ENCODE assay signal across 14 cellular contexts in the genomic region with DNA sequence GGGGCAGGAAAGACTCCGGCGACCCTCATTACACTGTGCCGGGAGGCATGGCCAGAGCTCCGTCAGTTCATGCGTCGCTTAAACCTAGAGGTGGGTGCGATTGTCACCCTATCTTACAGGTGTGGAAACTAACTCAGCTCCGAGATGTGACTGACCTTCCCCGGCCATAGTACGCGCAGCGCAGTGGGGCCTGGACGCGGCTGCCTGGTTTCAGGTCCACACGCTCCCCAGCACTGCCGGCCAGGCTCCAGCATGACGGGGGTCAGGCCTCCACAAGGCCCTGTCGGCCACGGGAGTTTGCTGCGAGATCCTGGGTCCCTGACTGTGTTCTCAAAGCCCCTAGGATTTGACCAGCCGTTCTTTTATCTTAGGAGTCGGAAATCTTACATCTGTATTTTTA. TPM values are rescaled to one million over a fixed set of nuclear protein-coding genes. Genes with fewer than 3 reads are reported as not detected.
DNase-seq lines count a peak whose midpoint lies in the region; ATAC-seq, FAIRE-seq and TF ChIP-seq lines count a peak whose summit lies in the region.
"Had no signal": no experiment of that assay in that cellular context is flagged by ENCODE, and none has a peak within 500 bp of the region (broad histone marks: within the 10 kb centered on the region; RNA-seq: fewer than 3 reads in every experiment).

No MANE protein-coding gene starts in this region.

- WGBS in HepG2 (ENCODE audit: low lambda C conversion rate), result 47% methylated on average over 10 of the region's 22 CpGs
- 30% methylated on average over 3 of the region's 22 CpGs for WGBS in right lobe of liver (ENCODE audit: insufficient coverage, low coverage, low lambda C conversion rate, missing lambda C conversion rate)
- WGBS in psoas muscle, 3 donors, result 80 to 84% (median 82%) methylated on average over 22 of the region's 22 CpGs

- H3K36me3 ChIP-seq in HepG2 (replicated peaks in 1 of 2; ENCODE audit: control insufficient read depth in 1 of 2, insufficient read depth in 2 of 2, low read length in 2 of 2), result no peaks in the 10 kb centered on the region
- H3K36me3 ChIP-seq in right lobe of liver, result no peaks in the 10 kb centered on the region
- no peaks in the 10 kb centered on the region for H3K36me3 ChIP-seq in SU-DHL-6 (ENCODE audit: low read length)
- H3K36me3 ChIP-seq in psoas muscle (ENCODE audit: insufficient read depth in 1 of 2, low read depth in 1 of 2), result no peaks in the 10 kb centered on the region
- H3K36me3 ChIP-seq: brain microvascular endothelial cell, vagina had no signal

- CTCF ChIA-PET in HepG2 (lab: Yijun Ruan, JAX; ENCODE audit: low intra/inter-chr PET ratio, low total read pairs), result interaction anchor here (0.8 to 2.7 kb wide), 6 partner anchors 48 to 220 kb away, joined by 3 to 53 read pairs (median 10); no protein-coding TSS in a partner anchor

- TF ChIP-seq POLR2A in HepG2 (IDR thresholded peaks at IDR 0.05; ENCODE audit: insufficient read depth in 1 of 2, low read depth in 2 of 2, low read length in 2 of 2) (no peak), right lobe of liver (IDR thresholded peaks at IDR 0.05) (no peak)

- H3K9me3 ChIP-seq in HepG2 (ENCODE audit: low read length) (no peaks in the 10 kb centered on the region), right lobe of liver (no peaks in the 10 kb centered on the region), SU-DHL-6 (ENCODE audit: insufficient read depth, low read length) (no peaks in the 10 kb centered on the region), psoas muscle (no peaks in the 10 kb centered on the region)
- H3K9me3 ChIP-seq: vagina had no signal

- BruUV-seq in HepG2 (replicated peaks; lab: Mats Ljungman, UMichigan), result no TSS peak

- H3K4me1 ChIP-seq in HepG2 (ENCODE audit: insufficient read depth, low read length) (peaks cover 11% of the 10 kb centered on the region; the same call in 1 of the 2 replicates), right lobe of liver (peaks cover 0 to 12% (median 5%) of the 10 kb centered on the region in 4 donors), psoas muscle (peaks cover 11% of the 10 kb centered on the region)

- H3K4me2 ChIP-seq in HepG2 (ENCODE audit: low read depth, low read length), result peak overlapping the region; percentile 73
- no peak overlapping the region for H3K4me2 ChIP-seq in SU-DHL-6 (ENCODE audit: low read depth, low read length, poor library complexity, severe bottlenecking)

- intact Hi-C loops in HepG2 (cut with micrococcal nuclease; ENCODE audit: unreplicated experiment) (loop anchor here (1.0 to 5.0 kb wide), 3 partner anchors 48 to 220 kb away; no protein-coding TSS in a partner anchor), right lobe of liver (cut with DNase I) (loop anchor here (10.0 kb wide), 1 partner anchor 222 kb away; no protein-coding TSS in a partner anchor), psoas muscle (cut with DNase I) (loop anchor here (2.0 to 5.0 kb wide), 5 partner anchors 48 to 319 kb away; partner anchors contain the start of gene C16orf95 (in 1 of the 2))

- H3K4me1 Mint-ChIP-seq in memory B cell, result peaks cover 14% of the 10 kb centered on the region
- H3K4me1 Mint-ChIP-seq: nephron had no signal

- H3K4me3 ChIP-seq in HepG2 (replicated peaks in 1 of 3; ENCODE audit: insufficient read depth in 1 of 3, low read depth in 2 of 3, low read length in 3 of 3), result peak overlapping the region in 1 of 3 experiments; percentile 62; a peak in 1 of 6 replicates
- no peak overlapping the region for H3K4me3 ChIP-seq in right lobe of liver
- no peak overlapping the region for H3K4me3 ChIP-seq in SU-DHL-6 (ENCODE audit: insufficient read depth, low read length, poor library complexity, severe bottlenecking)
- H3K4me3 ChIP-seq in psoas muscle, result no peak overlapping the region

- peaks cover 31 to 93% of the 10 kb centered on the region in 2 experiments; a peak in 4 of 5 replicates for H3K27me3 ChIP-seq in HepG2 (ENCODE audit: control insufficient read depth in 1 of 2, insufficient read depth in 2 of 2, low read length in 2 of 2)
- H3K27me3 ChIP-seq in right lobe of liver, result no peaks in the 10 kb centered on the region
- H3K27me3 ChIP-seq in SU-DHL-6 (ENCODE audit: low read length), result no peaks in the 10 kb centered on the region
- peaks cover 0 to 50% (median 6%) of the 10 kb centered on the region in 3 donors for H3K27me3 ChIP-seq in psoas muscle (ENCODE audit: insufficient read depth in 3 of 3, low read length in 2 of 3)
- H3K27me3 ChIP-seq: vagina had no signal

- no peaks in the 10 kb centered on the region for H3K9me2 ChIP-seq in SU-DHL-6 (replicated peaks; ENCODE audit: insufficient read depth, low read length)

- no peak for TF ChIP-seq EP300 in HepG2 (IDR thresholded peaks at IDR 0.05; ENCODE audit: low read depth in 2 of 2, low read length in 2 of 2)
- no peak for TF ChIP-seq EP300 in HepG2 (CRISPR knock-in tag; IDR thresholded peaks at IDR 0.05; ENCODE audit: borderline replicate concordance)

- H3K27ac Mint-ChIP-seq in memory B cell, result no peak overlapping the region
- H3K27ac Mint-ChIP-seq: activated CD4-positive, alpha-beta T cell treated with anti-CD3 and anti-CD28 coated beads, Interleukin-2, amount 10 ng/mL, durations not matched to agents 7 days and 5 days; activated naive CD4-positive, alpha-beta T cell treated with anti-CD3 and anti-CD28 coated beads, Interleukin-2, amount 50 U/mL, for 72 hours; nephron had no signal

- H3K27ac ChIP-seq in HepG2 (ENCODE audit: extremely low read length, insufficient read depth, low read length), result no peak overlapping the region
- H3K27ac ChIP-seq in right lobe of liver, result no peak overlapping the region
- peak overlapping the region; percentile 77; the same call in 1 of the 2 replicates for H3K27ac ChIP-seq in SU-DHL-6 (ENCODE audit: low read depth, low read length)
- no peak overlapping the region for H3K27ac ChIP-seq in psoas muscle
- H3K27ac ChIP-seq: brain microvascular endothelial cell, vagina had no signal

- no peak for FAIRE-seq in HepG2 (lab: Jason Lieb, UNC)
- FAIRE-seq: TTC549 had no signal

- in situ Hi-C loops in HepG2 (cut with HindIII; ENCODE audit: extremely low pct_ligation_motif_present, low pct_unique_long_range_greater_than_20kb), result loop anchor here (5.0 kb wide), 1 partner anchor 49 kb away; no protein-coding TSS in a partner anchor

- peak overlapping the region; percentile 39 for H3K4me3 Mint-ChIP-seq in memory B cell
- H3K4me3 Mint-ChIP-seq: nephron had no signal

- no peak overlapping the region for H2AFZ ChIP-seq in HepG2 (ENCODE audit: low read length)
- no peak overlapping the region for H2AFZ ChIP-seq in SU-DHL-6 (ENCODE audit: low read depth, low read length, severe bottlenecking)

- H4K20me1 ChIP-seq in HepG2 (ENCODE audit: insufficient read depth, low read length), result no peaks in the 10 kb centered on the region; the same call in 1 of the 2 replicates
- H4K20me1 ChIP-seq in SU-DHL-6 (ENCODE audit: low read depth, low read length), result no peaks in the 10 kb centered on the region

- H3F3A ChIP-seq in SU-DHL-6 (ENCODE audit: insufficient read depth), result no peaks in the 10 kb centered on the region

- H3K79me2 ChIP-seq in HepG2 (ENCODE audit: insufficient read depth, low read length) (no peaks in the 10 kb centered on the region), SU-DHL-6 (ENCODE audit: insufficient read depth, low read length) (no peaks in the 10 kb centered on the region)

- H3K9ac ChIP-seq in HepG2 (ENCODE audit: insufficient read depth, low read depth, low read length) (no peak overlapping the region), SU-DHL-6 (ENCODE audit: low read length) (no peak overlapping the region)

- no peak for TF ChIP-seq RAD21 in HepG2 (CRISPR knock-in tag; IDR thresholded peaks at IDR 0.05)

- peaks cover 1% of the 10 kb centered on the region for H3K9me3 Mint-ChIP-seq in memory B cell
- H3K9me3 Mint-ChIP-seq: activated CD4-positive, alpha-beta T cell treated with anti-CD3 and anti-CD28 coated beads, Interleukin-2, amount 10 ng/mL, durations not matched to agents 7 days and 5 days; activated naive CD4-positive, alpha-beta T cell treated with anti-CD3 and anti-CD28 coated beads, Interleukin-2, amount 50 U/mL, for 72 hours had no signal

- DNase-seq in HepG2 (ENCODE audit: low spot score) (no peak), right lobe of liver (no peak), memory B cell (ENCODE audit: low spot score in 2 of 2) (no peak), kidney tubule cell (ENCODE audit: low spot score) (no peak), HCEC 1CT (no peak), psoas muscle (no peak)
- no peak for DNase-seq in stimulated activated CD4-positive, alpha-beta T cell treated with anti-CD3 and anti-CD28 coated beads, Interleukin-4, amount 100 ng/mL, for 4 hours

- POLR2A ChIA-PET in HepG2 (lab: Yijun Ruan, JAX), result no interaction called here

- ATAC-seq in HepG2 (peak; percentile 9), right lobe of liver (no peak), memory B cell (ENCODE audit: low read depth) (no peak), psoas muscle (no peak)

- TF ChIP-seq CTCF in HepG2 (CRISPR knock-in tag; IDR thresholded peaks at IDR 0.05) (no peak), right lobe of liver (IDR thresholded peaks at IDR 0.05) (no peak), SU-DHL-6 (IDR thresholded peaks at IDR 0.05; ENCODE audit: insufficient read depth, low read length, poor library complexity, severe bottlenecking) (no peak), psoas muscle (IDR thresholded peaks at IDR 0.05) (no peak)

- no peaks in the 10 kb centered on the region for H3K36me3 Mint-ChIP-seq in memory B cell
- H3K36me3 Mint-ChIP-seq: activated naive CD4-positive, alpha-beta T cell treated with anti-CD3 and anti-CD28 coated beads, Interleukin-2, amount 50 U/mL, for 72 hours had no signal

- peaks cover 9% of the 10 kb centered on the region for H3K27me3 Mint-ChIP-seq in memory B cell

RNA-seq across cellular contexts. Expression of gene JPH3, which starts 34.4 kb away (rescaled TPM):
- not detected in 2 replicates for total RNA-seq in HepG2 (2016; rRNA removed; fragmentation: Illumina TruSeq; extraction: Trizol)
- total RNA-seq in HepG2 (2016; cell fraction: cytosol; rRNA removed; fragmentation: Illumina TruSeq; extraction: Trizol; ENCODE audit: low read depth), result not detected in 2 replicates
- not detected in 2 replicates for total RNA-seq in HepG2 (2016; cell fraction: insoluble cytoplasmic fraction; rRNA removed; fragmentation: Illumina TruSeq; extraction: Trizol)
- not detected in 2 replicates for total RNA-seq in HepG2 (2016; cell fraction: membrane; rRNA removed; fragmentation: Illumina TruSeq; extraction: Trizol)
- total RNA-seq in HepG2 (2016; cell fraction: nucleus; rRNA removed; fragmentation: Illumina TruSeq; extraction: Trizol), result not detected in 2 replicates
- polyA plus RNA-seq in HepG2 (2011; rRNA removed), result not detected in 2 replicates
- not detected in 2 replicates for polyA plus RNA-seq in HepG2 (2011; cell fraction: cytosol; rRNA removed)
- not detected in 2 replicates for polyA plus RNA-seq in HepG2 (2011; cell fraction: nucleus; rRNA removed)
- polyA plus RNA-seq in HepG2 (2012), result 0.07 and 0.08 TPM in 2 replicates
- not detected in 2 replicates for polyA plus RNA-seq in HepG2 (2016; cell fraction: cytosol; fragmentation: Illumina TruSeq; extraction: Trizol; ENCODE audit: low read depth)
- not detected in 2 replicates for polyA plus RNA-seq in HepG2 (2016; cell fraction: insoluble cytoplasmic fraction; fragmentation: Illumina TruSeq; extraction: Trizol; ENCODE audit: low read depth)
- polyA plus RNA-seq in HepG2 (2016; cell fraction: membrane; fragmentation: Illumina TruSeq; extraction: Trizol; ENCODE audit: low read depth), result not detected in 2 replicates
- polyA plus RNA-seq in HepG2 (2016; cell fraction: nucleus; fragmentation: Illumina TruSeq; extraction: Trizol; ENCODE audit: insufficient read depth, low read depth), result not detected in 2 replicates
- 0.07 TPM in 1 of 2 replicates, not detected in the other for polyA minus RNA-seq in HepG2 (2011; rRNA and poly(A)+ RNA removed; ENCODE audit: low replicate concordance)
- polyA minus RNA-seq in HepG2 (2011; cell fraction: cytosol; rRNA and poly(A)+ RNA removed), result not detected in 2 replicates
- not detected in 2 replicates for polyA minus RNA-seq in HepG2 (2011; cell fraction: nucleus; rRNA and poly(A)+ RNA removed)
- total RNA-seq in right lobe of liver, result under 1 TPM in 2 of 6 experiments, not detected in 4; 0.07 to 0.12 TPM
- under 1 TPM in 2 of 4 donors, not detected in 2; 0.06 to 0.13 TPM for total RNA-seq in psoas muscle
- polyA plus RNA-seq in psoas muscle, result under 1 TPM; 0.03 to 0.04 (median 0.04) TPM
- total RNA-seq: activated CD4-positive, alpha-beta T cell treated with anti-CD3 and anti-CD28 coated beads, Interleukin-2, amount 10 ng/mL, durations not matched to agents 7 days and 5 days had no signal
